In genomic region chr2:190863946-190864345, GRCh38 we compare ENCODE assay signal across 13 cellular contexts. TPM values are rescaled to one million over a fixed set of nuclear protein-coding genes. Genes with fewer than 3 reads are reported as not detected.
DNase-seq lines count a peak whose midpoint lies in the region; ATAC-seq and TF ChIP-seq lines count a peak whose summit lies in the region.
"Had no signal": no experiment of that assay in that cellular context is flagged by ENCODE, and none has a peak within 500 bp of the region (broad histone marks: within the 10 kb centered on the region; RNA-seq: fewer than 3 reads in every experiment).

No MANE protein-coding gene starts in this region.

- H3K4me1 Mint-ChIP-seq in activated naive CD4-positive, alpha-beta T cell treated with anti-CD3 and anti-CD28 coated beads, Interleukin-2, amount 50 U/mL, for 24 hours: peaks cover 31% of the 10 kb centered on the region

- H3K27me3 Mint-ChIP-seq in activated naive CD4-positive, alpha-beta T cell treated with anti-CD3 and anti-CD28 coated beads, Interleukin-2, amount 50 U/mL, for 24 hours: no peaks in the 10 kb centered on the region

- POLR2A ChIA-PET in OCI-LY7 (lab: Charles Lee): no interaction called here

- CTCF ChIA-PET in OCI-LY7 (lab: Charles Lee; ENCODE audit: unreplicated experiment): no interaction called here

- peak overlapping the region; percentile 24 for H3K4me3 Mint-ChIP-seq in activated naive CD4-positive, alpha-beta T cell treated with anti-CD3 and anti-CD28 coated beads, Interleukin-2, amount 50 U/mL, for 24 hours
- H3K4me3 Mint-ChIP-seq: H9 had no signal

- H3K9me2 ChIP-seq in OCI-LY7 (ENCODE audit: insufficient read depth, low read length): no peaks in the 10 kb centered on the region

- H3K36me3 ChIP-seq in tibial artery (no peaks in the 10 kb centered on the region), OCI-LY7 (ENCODE audit: insufficient read depth, low read length) (no peaks in the 10 kb centered on the region)
- H3K36me3 ChIP-seq in effector memory CD4-positive, alpha-beta T cell (ENCODE audit: control insufficient read depth, insufficient read depth, low read length): no peaks in the 10 kb centered on the region
- H3K36me3 ChIP-seq: gastrocnemius medialis had no signal

- peaks cover 21% of the 10 kb centered on the region for H3K36me3 Mint-ChIP-seq in activated naive CD4-positive, alpha-beta T cell treated with anti-CD3 and anti-CD28 coated beads, Interleukin-2, amount 50 U/mL, for 24 hours
- peaks cover 10 to 29% of the 10 kb centered on the region in 2 donors for H3K36me3 Mint-ChIP-seq in activated naive CD4-positive, alpha-beta T cell treated with anti-CD3 and anti-CD28 coated beads, Interleukin-2, amount 50 U/mL, for 72 hours

- H3K27ac ChIP-seq in tibial artery (peak overlapping the region; percentile 65 to 76), OCI-LY7 (ENCODE audit: low read depth, low read length, poor library complexity, severe bottlenecking) (no peak overlapping the region)
- H3K27ac ChIP-seq in effector memory CD4-positive, alpha-beta T cell (ENCODE audit: insufficient read depth, low read length, poor library complexity, severe bottlenecking): no peak overlapping the region
- H3K27ac ChIP-seq: gastrocnemius medialis had no signal

- no peaks in the 10 kb centered on the region for H3K79me2 ChIP-seq in OCI-LY7 (ENCODE audit: insufficient read depth, low read depth, low read length)

- no peak for TF ChIP-seq CTCF in fibroblast of villous mesenchyme (IDR thresholded peaks at IDR 0.05; ENCODE audit: insufficient read depth, low read depth, low read length)
- no peak for TF ChIP-seq CTCF in tibial artery (IDR thresholded peaks at IDR 0.05)
- no peak for TF ChIP-seq CTCF in OCI-LY7 (conservative IDR thresholded peaks at IDR 0.05; ENCODE audit: low read length)

- no peaks in the 10 kb centered on the region for H3K9me3 Mint-ChIP-seq in activated naive CD4-positive, alpha-beta T cell treated with anti-CD3 and anti-CD28 coated beads, Interleukin-2, amount 50 U/mL, for 24 hours
- H3K9me3 Mint-ChIP-seq in activated naive CD4-positive, alpha-beta T cell treated with anti-CD3 and anti-CD28 coated beads, Interleukin-2, amount 50 U/mL, for 72 hours: peaks cover 5 to 25% of the 10 kb centered on the region in 2 donors

- no peak for ATAC-seq in activated naive CD4-positive, alpha-beta T cell treated with anti-CD3 and anti-CD28 coated beads, Interleukin-2, amount 50 U/mL, for 72 hours

- no peaks in the 10 kb centered on the region for H3K27me3 ChIP-seq in tibial artery
- no peaks in the 10 kb centered on the region for H3K27me3 ChIP-seq in effector memory CD4-positive, alpha-beta T cell (replicated peaks; ENCODE audit: control insufficient read depth, insufficient read depth, low read length, poor library complexity, severe bottlenecking)
- H3K27me3 ChIP-seq: gastrocnemius medialis had no signal

- peaks cover 0 to 100% (median 54%) of the 10 kb centered on the region in 4 donors for H3K4me1 ChIP-seq in tibial artery
- no peaks in the 10 kb centered on the region for H3K4me1 ChIP-seq in OCI-LY7 (ENCODE audit: insufficient read depth, low read length, poor library complexity, severe bottlenecking)
- H3K4me1 ChIP-seq in effector memory CD4-positive, alpha-beta T cell (ENCODE audit: control insufficient read depth, insufficient read depth, low read length, poor library complexity, severe bottlenecking): peaks cover 6% of the 10 kb centered on the region

- no TSS peak for BruUV-seq in OCI-LY7 (replicated peaks; lab: Mats Ljungman, UMichigan)

- intact Hi-C loops in tibial artery (cut with DNase I; ENCODE audit: low total_unique reads): no loop called here
- intact Hi-C loops in OCI-LY7 (cut with micrococcal nuclease; ENCODE audit: unreplicated experiment): no loop called here

- H3K9me3 ChIP-seq in tibial artery: no peaks in the 10 kb centered on the region
- no peaks in the 10 kb centered on the region for H3K9me3 ChIP-seq in OCI-LY7 (ENCODE audit: low read length)
- H3K9me3 ChIP-seq in effector memory CD4-positive, alpha-beta T cell (ENCODE audit: control insufficient read depth, low read length): no peaks in the 10 kb centered on the region
- H3K9me3 ChIP-seq: gastrocnemius medialis had no signal

- H3K27ac Mint-ChIP-seq in activated naive CD4-positive, alpha-beta T cell treated with anti-CD3 and anti-CD28 coated beads, Interleukin-2, amount 50 U/mL, for 24 hours: peak overlapping the region; percentile 74
- H3K27ac Mint-ChIP-seq in activated naive CD4-positive, alpha-beta T cell treated with anti-CD3 and anti-CD28 coated beads, Interleukin-2, amount 50 U/mL, for 72 hours: no peak overlapping the region
- H3K27ac Mint-ChIP-seq: activated T-helper 2 cell treated with anti-CD3 and anti-CD28 coated beads, Interferon-gamma antibody, Interleukin-2, Interleukin-4, amounts not matched to agents 10 μg/mL and 5 μg/mL and 100 μg/mL, durations not matched to agents 14 hours and 24 hours and 36 hours had no signal

- DNase-seq in activated naive CD4-positive, alpha-beta T cell treated with anti-CD3 and anti-CD28 coated beads, Interleukin-2, amount 50 U/mL, for 72 hours (ENCODE audit: low spot score in 2 of 2): no peak
- DNase-seq in NCI-H345 treated with DMSO at 0.1 percent for 48 hours (lab: John Stamatoyannopoulos, UW; ENCODE audit: unreplicated experiment) (peak; percentile 96), fibroblast of villous mesenchyme (ENCODE audit: low read depth) (peak; percentile 76), tibial artery (no peak), OCI-LY7 (ENCODE audit: low spot score) (no peak)
- no peak for DNase-seq in activated effector memory CD4-positive, alpha-beta T cell treated with Interleukin-2 at 50 U/mL for 16 hours
- no peak for DNase-seq in effector memory CD4-positive, alpha-beta T cell
- DNase-seq: activated CD4-positive, CD25-positive, alpha-beta regulatory T cell; H9; mammary epithelial cell had no signal

- no peak overlapping the region for H3K4me2 ChIP-seq in OCI-LY7 (ENCODE audit: low read length)

- H2AFZ ChIP-seq in OCI-LY7 (ENCODE audit: low read length): no peak overlapping the region

- H4K20me1 ChIP-seq in OCI-LY7 (ENCODE audit: insufficient read depth, low read length): no peaks in the 10 kb centered on the region

- H3K4me3 ChIP-seq in fibroblast of villous mesenchyme (ENCODE audit: low read depth, low read length) (no peak overlapping the region), tibial artery (no peak overlapping the region), OCI-LY7 (ENCODE audit: low read depth, low read length, poor library complexity, severe bottlenecking) (no peak overlapping the region)
- no peak overlapping the region for H3K4me3 ChIP-seq in effector memory CD4-positive, alpha-beta T cell (ENCODE audit: insufficient read depth, low read depth, low read length, poor library complexity, severe bottlenecking)
- H3K4me3 ChIP-seq: gastrocnemius medialis had no signal

RNA-seq across cellular contexts. Expression of gene GLS, which starts 16.7 kb away (rescaled TPM):
- 100 to 1,000 TPM; 282 to 501 TPM for total RNA-seq in activated naive CD4-positive, alpha-beta T cell treated with anti-CD3 and anti-CD28 coated beads, Interleukin-2, amount 50 U/mL, for 72 hours
- total RNA-seq in fibroblast of villous mesenchyme (375 and 519 TPM in 2 replicates), OCI-LY7 (2022) (93.1 and 103 TPM in 2 replicates)
- 82.0 and 102 TPM in 2 replicates for total RNA-seq in OCI-LY7 (2014; rRNA removed; shearing (Covaris generic))

Comparison
In these comparisons a context has a peak if more than half of its experiments do, and no peak if none do; other contexts are left out.
1. DNase-seq: peak in NCI-H345 treated with DMSO at 0.1 percent for 48 hours (single experiment) and fibroblast of villous mesenchyme (single experiment); none in activated naive CD4-positive, alpha-beta T cell treated with anti-CD3 and anti-CD28 coated beads, Interleukin-2, amount 50 U/mL, for 72 hours (0 of 2), tibial artery (0 of 2), activated effector memory CD4-positive, alpha-beta T cell treated with Interleukin-2 at 50 U/mL for 16 hours (single experiment), OCI-LY7 (single experiment) and effector memory CD4-positive, alpha-beta T cell (0 of 3).
2. H3K27ac ChIP-seq: peak in tibial artery (2 of 2); none in OCI-LY7 (single experiment) and effector memory CD4-positive, alpha-beta T cell (single experiment).